Comparison of ENCODE assay signal across 9 cellular contexts in the genomic region with DNA sequence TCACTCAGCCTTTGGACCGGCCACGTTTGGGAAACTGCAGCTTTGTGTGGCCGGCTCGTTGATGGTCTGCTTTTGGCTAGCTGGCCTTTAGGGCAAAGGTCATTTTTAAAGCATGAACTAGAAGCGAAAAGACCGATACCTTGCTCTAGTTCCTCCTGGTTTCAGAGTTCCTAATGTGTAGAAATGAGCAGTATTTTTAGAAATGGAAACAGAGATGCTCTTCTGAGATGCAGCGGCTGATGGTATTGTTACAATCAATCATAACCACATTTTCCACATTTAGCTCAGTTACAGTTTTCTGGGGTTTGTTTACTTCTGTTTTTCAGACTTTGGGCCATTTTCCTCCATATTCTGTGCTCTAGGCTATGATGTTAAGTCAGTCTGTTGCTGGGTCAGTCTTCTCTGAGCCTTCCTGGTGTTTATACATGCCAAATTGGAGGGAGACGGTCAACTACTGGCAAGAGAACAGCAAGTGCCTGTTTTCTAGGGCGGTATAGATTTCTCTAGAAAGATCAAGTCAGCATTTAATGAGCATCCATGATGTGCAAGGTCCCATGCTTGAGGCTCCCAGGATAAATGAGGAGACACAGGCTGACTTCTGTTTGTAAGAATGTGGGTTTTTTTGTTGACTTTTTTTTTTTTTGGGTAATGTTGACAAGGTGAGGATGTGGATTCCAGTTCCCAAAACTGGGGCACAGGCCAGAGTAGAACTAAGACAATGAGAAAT. TPM values are rescaled to one million over a fixed set of nuclear protein-coding genes. Genes with fewer than 3 reads are reported as not detected.
A peak's percentile ranks its signal among the peaks of the same experiment; 100 is the strongest.
DNase-seq lines count a peak whose midpoint lies in the region; ATAC-seq and TF ChIP-seq lines count a peak whose summit lies in the region.
"Had no signal": no experiment of that assay in that cellular context is flagged by ENCODE, and none has a peak within 500 bp of the region (broad histone marks: within the 10 kb centered on the region; RNA-seq: fewer than 3 reads in every experiment).

No MANE protein-coding gene starts in this region.

- no peak for TF ChIP-seq POLR2A in transverse colon (IDR thresholded peaks at IDR 0.05)

- peaks cover 46% of the 10 kb centered on the region for H3K4me1 Mint-ChIP-seq in activated T-helper 2 cell treated with anti-CD3 and anti-CD28 coated beads, Interferon-gamma antibody, Interleukin-2, Interleukin-4, amounts not matched to agents 10 μg/mL and 5 μg/mL and 100 μg/mL, durations not matched to agents 14 hours and 24 hours and 36 hours (ENCODE audit: low read depth)

- ATAC-seq in right cardiac atrium (no peak), HG03045 (IDR thresholded peaks at IDR 0.05; ENCODE audit: unreplicated experiment) (peak; percentile 91)

- in situ Hi-C loops in transverse colon (cut with MboI; ENCODE audit: low pct_ligation_motif_present in 1 of 4, low pct_unique_long_range_greater_than_20kb in 1 of 4, low sequenced_read_pairs in 3 of 4), result no loop called here

- peak overlapping the region; percentile 3 for H3K4me3 Mint-ChIP-seq in activated T-helper 2 cell treated with anti-CD3 and anti-CD28 coated beads, Interferon-gamma antibody, Interleukin-2, Interleukin-4, amounts not matched to agents 10 μg/mL and 5 μg/mL and 100 μg/mL, durations not matched to agents 14 hours and 24 hours and 36 hours (ENCODE audit: low read depth)
- H3K4me3 Mint-ChIP-seq: activated naive CD8-positive, alpha-beta T cell treated with anti-CD3 and anti-CD28 coated beads, Interleukin-2, amount 10 ng/mL, durations not matched to agents 7 days and 5 days had no signal

- H3K36me3 Mint-ChIP-seq in activated T-helper 2 cell treated with anti-CD3 and anti-CD28 coated beads, Interferon-gamma antibody, Interleukin-2, Interleukin-4, amounts not matched to agents 10 μg/mL and 5 μg/mL and 100 μg/mL, durations not matched to agents 14 hours and 24 hours and 36 hours (ENCODE audit: low read depth), result peaks cover 53% of the 10 kb centered on the region

- intact Hi-C loops in left ventricle myocardium inferior (cut with micrococcal nuclease) (no loop called here), right cardiac atrium (cut with DNase I) (no loop called here), transverse colon (cut with DNase I; ENCODE audit: low total_unique reads) (no loop called here)
- intact Hi-C loops in activated T-helper 2 cell treated with anti-CD3 and anti-CD28 coated beads, Interferon-gamma antibody, Interleukin-2, Interleukin-4, amounts not matched to agents 10 μg/mL and 5 μg/mL and 100 μg/mL, durations not matched to agents 14 hours and 24 hours and 36 hours (cut with micrococcal nuclease), result loop anchor here (1.0 to 2.0 kb wide), 2 partner anchors 14 to 36 kb away; no protein-coding TSS in a partner anchor

- H3K27ac Mint-ChIP-seq in activated T-helper 2 cell treated with anti-CD3 and anti-CD28 coated beads, Interferon-gamma antibody, Interleukin-2, Interleukin-4, amounts not matched to agents 10 μg/mL and 5 μg/mL and 100 μg/mL, durations not matched to agents 14 hours and 24 hours and 36 hours, result peak overlapping the region; percentile 65

- TF ChIP-seq EP300 in transverse colon (IDR thresholded peaks at IDR 0.05; ENCODE audit: low read depth), result no peak

- DNase-seq in left ventricle myocardium inferior (no peak), right cardiac atrium (no peak), transverse colon (no peak), NCI-H2029 treated with DMSO at 0.1 percent for 48 hours (lab: John Stamatoyannopoulos, UW) (no peak)
- no peak for DNase-seq in activated T-helper 2 cell treated with anti-CD3 and anti-CD28 coated beads, Interferon-gamma antibody, Interleukin-2, Interleukin-4, amounts not matched to agents 10 μg/mL and 5 μg/mL and 100 μg/mL, durations not matched to agents 14 hours and 24 hours and 36 hours (ENCODE audit: low spot score)
- no peak for DNase-seq in activated T-cell treated with anti-CD3 and anti-CD28 coated beads, Interleukin-2, amount 50 U/mL, for 1 hour
- no peak for DNase-seq in activated naive CD4-positive, alpha-beta T cell (lab: John Stamatoyannopoulos, UW)
- DNase-seq: activated naive CD8-positive, alpha-beta T cell treated with anti-CD3 and anti-CD28 coated beads, Interleukin-2, amount 10 ng/mL, durations not matched to agents 7 days and 5 days had no signal

- H3K36me3 ChIP-seq in left ventricle myocardium inferior (peaks cover 24% of the 10 kb centered on the region), transverse colon (no peaks in the 10 kb centered on the region)

- H3K4me3 ChIP-seq in left ventricle myocardium inferior, result no peak overlapping the region
- H3K4me3 ChIP-seq in right cardiac atrium (ENCODE audit: low read length), result no peak overlapping the region
- H3K4me3 ChIP-seq in transverse colon, result no peak overlapping the region

- H3K27me3 Mint-ChIP-seq in activated T-helper 2 cell treated with anti-CD3 and anti-CD28 coated beads, Interferon-gamma antibody, Interleukin-2, Interleukin-4, amounts not matched to agents 10 μg/mL and 5 μg/mL and 100 μg/mL, durations not matched to agents 14 hours and 24 hours and 36 hours (ENCODE audit: low read depth), result no peaks in the 10 kb centered on the region
- H3K27me3 Mint-ChIP-seq: activated naive CD8-positive, alpha-beta T cell treated with anti-CD3 and anti-CD28 coated beads, Interleukin-2, amount 10 ng/mL, durations not matched to agents 7 days and 5 days had no signal

- peaks cover 41% of the 10 kb centered on the region for H3K4me1 ChIP-seq in left ventricle myocardium inferior
- peaks cover 3% of the 10 kb centered on the region for H3K4me1 ChIP-seq in right cardiac atrium (ENCODE audit: control insufficient read depth, insufficient read depth, low read length)
- H3K4me1 ChIP-seq in transverse colon, result peaks cover 0 to 3% (median 0%) of the 10 kb centered on the region in 4 donors

- H3K27ac ChIP-seq in left ventricle myocardium inferior (replicated peaks), result peak overlapping the region; percentile 57
- no peak overlapping the region for H3K27ac ChIP-seq in right cardiac atrium (ENCODE audit: low read length)
- peak overlapping the region in 3 of 4 donors; percentile 19 to 39 (median 24) for H3K27ac ChIP-seq in transverse colon

- H3K9me3 ChIP-seq in left ventricle myocardium inferior (replicated peaks), result no peaks in the 10 kb centered on the region
- no peaks in the 10 kb centered on the region for H3K9me3 ChIP-seq in right cardiac atrium (ENCODE audit: control insufficient read depth, low read length)
- no peaks in the 10 kb centered on the region for H3K9me3 ChIP-seq in transverse colon

- no peaks in the 10 kb centered on the region for H3K9me3 Mint-ChIP-seq in activated T-helper 2 cell treated with anti-CD3 and anti-CD28 coated beads, Interferon-gamma antibody, Interleukin-2, Interleukin-4, amounts not matched to agents 10 μg/mL and 5 μg/mL and 100 μg/mL, durations not matched to agents 14 hours and 24 hours and 36 hours
- H3K9me3 Mint-ChIP-seq: activated naive CD8-positive, alpha-beta T cell treated with anti-CD3 and anti-CD28 coated beads, Interleukin-2, amount 10 ng/mL, durations not matched to agents 7 days and 5 days had no signal

- no peak for TF ChIP-seq CTCF in left ventricle myocardium inferior (IDR thresholded peaks at IDR 0.05; ENCODE audit: borderline replicate concordance)
- TF ChIP-seq CTCF in transverse colon (IDR thresholded peaks at IDR 0.05), result no peak

- 71% methylated on average over 9 of the region's 9 CpGs for WGBS in right cardiac atrium
- 78 to 81% methylated on average over 6 to 9 of the region's 9 CpGs for WGBS in transverse colon (ENCODE audit: low coverage in 1 of 2), 2 donors

- no peaks in the 10 kb centered on the region for H3K27me3 ChIP-seq in left ventricle myocardium inferior (ENCODE audit: low read depth)
- no peaks in the 10 kb centered on the region for H3K27me3 ChIP-seq in right cardiac atrium (ENCODE audit: control insufficient read depth, insufficient read depth)
- no peaks in the 10 kb centered on the region for H3K27me3 ChIP-seq in transverse colon

RNA-seq across cellular contexts. Expression of a gene that starts 28.0 kb away (rescaled TPM):
- total RNA-seq in left ventricle myocardium inferior (17.9 TPM), right cardiac atrium (10 to 100 TPM in 3 of 4 donors, 1 to 10 TPM in 1; 5.9 to 14.3 (median 10.5) TPM), transverse colon (100 to 1,000 TPM in 2 of 4 donors, 10 to 100 TPM in 2; 24.0 to 145 (median 83.0) TPM)
- polyA plus RNA-seq in right cardiac atrium, result 4.7 TPM
- total RNA-seq in activated T-helper 2 cell treated with anti-CD3 and anti-CD28 coated beads, Interferon-gamma antibody, Interleukin-2, Interleukin-4, amounts not matched to agents 10 μg/mL and 5 μg/mL and 100 μg/mL, durations not matched to agents 14 hours and 24 hours and 36 hours, result 19.9 and 20.0 TPM in 2 replicates
